27 cellular contexts compared by ENCODE assay signal in genomic region chr2:223396993-223397392, GRCh38.
DNase-seq lines count a peak whose midpoint lies in the region; ATAC-seq, FAIRE-seq and TF ChIP-seq lines count a peak whose summit lies in the region.
"Had no signal": no experiment of that assay in that cellular context is flagged by ENCODE, and none has a peak within 500 bp of the region (broad histone marks: within the 10 kb centered on the region; RNA-seq: fewer than 3 reads in every experiment).

No MANE protein-coding gene starts in this region.

- no peak for DNase-seq in HepG2 (ENCODE audit: low spot score)
- DNase-seq in right lobe of liver: no peak
- peak; percentile 45 for DNase-seq in amniotic epithelial cell (ENCODE audit: low read depth)
- DNase-seq in fibroblast of mammary gland (ENCODE audit: low read depth): peak; percentile 24
- DNase-seq in colonic mucosa: no peak
- no peak for DNase-seq in activated naive CD8-positive, alpha-beta T cell treated with anti-CD3 and anti-CD28 coated beads, Interleukin-2, amount 50 U/mL, for 24 hours
- no peak for DNase-seq in T-helper 1 cell
- DNase-seq: 8988T; CD4-positive, alpha-beta T cell; COR-L47; DMS53; H9; KG1; MM.1S; NCI-H1092 treated with DMSO at 0.1 percent for 48 hours; NCI-H1436 treated with DMSO at 0.1 percent for 48 hours; NCI-H187 treated with DMSO at 0.1 percent for 48 hours; NCI-H446; NCI-H524 treated with DMSO at 0.1 percent for 48 hours; NCI-H774; SIG-M5; SW 1271 had no signal

- H3K4me1 Mint-ChIP-seq in activated naive CD8-positive, alpha-beta T cell treated with anti-CD3 and anti-CD28 coated beads, Interleukin-2, amount 50 U/mL, for 24 hours: no peaks in the 10 kb centered on the region

- H3K4me1 ChIP-seq in HepG2 (ENCODE audit: insufficient read depth, low read length) (no peaks in the 10 kb centered on the region), right lobe of liver (no peaks in the 10 kb centered on the region), colonic mucosa (no peaks in the 10 kb centered on the region)
- H3K4me1 ChIP-seq: BLaER1 had no signal

- TF ChIP-seq EP300 in HepG2 (IDR thresholded peaks at IDR 0.05; ENCODE audit: low read depth in 2 of 2, low read length in 2 of 2) (no peak), HepG2 (CRISPR knock-in tag; IDR thresholded peaks at IDR 0.05; ENCODE audit: borderline replicate concordance) (no peak)

- CTCF ChIA-PET in HepG2 (lab: Yijun Ruan, JAX; ENCODE audit: low intra/inter-chr PET ratio, low total read pairs): no interaction called here

- in situ Hi-C loops in HepG2 (cut with HindIII; ENCODE audit: extremely low pct_ligation_motif_present, low pct_unique_long_range_greater_than_20kb): no loop called here

- H3K79me2 ChIP-seq in HepG2 (ENCODE audit: insufficient read depth, low read length): no peaks in the 10 kb centered on the region

- H3K27ac Mint-ChIP-seq in activated naive CD8-positive, alpha-beta T cell treated with anti-CD3 and anti-CD28 coated beads, Interleukin-2, amount 50 U/mL, for 24 hours: no peak overlapping the region
- H3K27ac Mint-ChIP-seq: CD4-positive, alpha-beta T cell; H9 had no signal

- POLR2A ChIA-PET in HepG2 (lab: Yijun Ruan, JAX): no interaction called here

- H3K4me2 ChIP-seq in HepG2 (ENCODE audit: low read depth, low read length): no peak overlapping the region
- H3K4me2 ChIP-seq: BLaER1 had no signal

- TF ChIP-seq POLR2A in HepG2 (IDR thresholded peaks at IDR 0.05; ENCODE audit: insufficient read depth in 1 of 2, low read depth in 2 of 2, low read length in 2 of 2) (no peak), right lobe of liver (IDR thresholded peaks at IDR 0.05) (no peak)

- no peak overlapping the region for H3K4me3 ChIP-seq in HepG2 (replicated peaks in 1 of 3; ENCODE audit: insufficient read depth in 1 of 3, low read depth in 2 of 3, low read length in 3 of 3)
- H3K4me3 ChIP-seq in right lobe of liver: no peak overlapping the region
- no peak overlapping the region for H3K4me3 ChIP-seq in fibroblast of mammary gland (ENCODE audit: control insufficient read depth, low read depth, low read length)
- H3K4me3 ChIP-seq in colonic mucosa: no peak overlapping the region
- H3K4me3 ChIP-seq: BLaER1, SK-N-MC had no signal

- no peaks in the 10 kb centered on the region for H4K20me1 ChIP-seq in HepG2 (ENCODE audit: insufficient read depth, low read length)
- H4K20me1 ChIP-seq: BLaER1 had no signal

- WGBS in HepG2 (ENCODE audit: low lambda C conversion rate): 51% methylated on average over 2 of the region's 2 CpGs
- 63% methylated on average over 2 of the region's 2 CpGs for WGBS in right lobe of liver (ENCODE audit: insufficient coverage, low coverage, low lambda C conversion rate, missing lambda C conversion rate)

- ATAC-seq in HepG2 (no peak), right lobe of liver (no peak), HG02588 (IDR thresholded peaks at IDR 0.05; ENCODE audit: unreplicated experiment) (no peak)
- ATAC-seq in activated naive CD8-positive, alpha-beta T cell treated with anti-CD3 and anti-CD28 coated beads, Interleukin-2, amount 50 U/mL, for 24 hours: no peak

- H3K27ac ChIP-seq in HepG2 (ENCODE audit: extremely low read length, insufficient read depth, low read length): no peak overlapping the region
- H3K27ac ChIP-seq in right lobe of liver: no peak overlapping the region
- H3K27ac ChIP-seq in colonic mucosa: no peak overlapping the region
- H3K27ac ChIP-seq: BLaER1, HL-60, SK-N-MC had no signal

- no peaks in the 10 kb centered on the region for H3K36me3 Mint-ChIP-seq in activated naive CD8-positive, alpha-beta T cell treated with anti-CD3 and anti-CD28 coated beads, Interleukin-2, amount 50 U/mL, for 24 hours (ENCODE audit: low read depth)

- BruUV-seq in HepG2 (replicated peaks; lab: Mats Ljungman, UMichigan): no TSS peak

- no peaks in the 10 kb centered on the region for H3K36me3 ChIP-seq in HepG2 (replicated peaks in 1 of 2; ENCODE audit: control insufficient read depth in 1 of 2, insufficient read depth in 2 of 2, low read length in 2 of 2)
- H3K36me3 ChIP-seq in right lobe of liver: no peaks in the 10 kb centered on the region
- H3K36me3 ChIP-seq in colonic mucosa: no peaks in the 10 kb centered on the region
- H3K36me3 ChIP-seq: BLaER1 had no signal

- no peak for TF ChIP-seq CTCF in HepG2 (CRISPR knock-in tag; IDR thresholded peaks at IDR 0.05)
- no peak for TF ChIP-seq CTCF in right lobe of liver (IDR thresholded peaks at IDR 0.05)
- TF ChIP-seq CTCF in fibroblast of mammary gland (conservative IDR thresholded peaks at IDR 0.05; ENCODE audit: control insufficient read depth, insufficient read depth, low read depth, low read length): no peak
- TF ChIP-seq CTCF in colonic mucosa (IDR thresholded peaks at IDR 0.05): no peak

- no peak overlapping the region for H2AFZ ChIP-seq in HepG2 (ENCODE audit: low read length)

- no peak for TF ChIP-seq RAD21 in HepG2 (CRISPR knock-in tag; IDR thresholded peaks at IDR 0.05)

- no peaks in the 10 kb centered on the region for H3K27me3 Mint-ChIP-seq in activated naive CD8-positive, alpha-beta T cell treated with anti-CD3 and anti-CD28 coated beads, Interleukin-2, amount 50 U/mL, for 24 hours
- H3K27me3 Mint-ChIP-seq: CD4-positive, alpha-beta T cell had no signal

- FAIRE-seq in HepG2 (lab: Jason Lieb, UNC): no peak
- FAIRE-seq: GM18507 had no signal

- H3K27me3 ChIP-seq in HepG2 (ENCODE audit: control insufficient read depth in 1 of 2, insufficient read depth in 2 of 2, low read length in 2 of 2) (no peaks in the 10 kb centered on the region), right lobe of liver (no peaks in the 10 kb centered on the region), colonic mucosa (no peaks in the 10 kb centered on the region)
- H3K27me3 ChIP-seq: BLaER1 had no signal

- H3K4me3 Mint-ChIP-seq in activated naive CD8-positive, alpha-beta T cell treated with anti-CD3 and anti-CD28 coated beads, Interleukin-2, amount 50 U/mL, for 24 hours: no peak overlapping the region
- H3K4me3 Mint-ChIP-seq: CD4-positive, alpha-beta T cell; H9 had no signal

- no peak overlapping the region for H3K9ac ChIP-seq in HepG2 (ENCODE audit: insufficient read depth, low read depth, low read length)
- H3K9ac ChIP-seq in colonic mucosa (ENCODE audit: low read depth in 2 of 2, low read length in 2 of 2): no peak overlapping the region
- H3K9ac ChIP-seq: BLaER1 had no signal

- intact Hi-C loops in HepG2 (cut with micrococcal nuclease; ENCODE audit: unreplicated experiment): no loop called here
- intact Hi-C loops in right lobe of liver (cut with DNase I): no loop called here
- intact Hi-C loops in colonic mucosa (cut with DNase I): no loop called here

- H3K9me3 ChIP-seq in HepG2 (ENCODE audit: low read length) (peaks cover 22% of the 10 kb centered on the region), right lobe of liver (no peaks in the 10 kb centered on the region), colonic mucosa (no peaks in the 10 kb centered on the region)
- H3K9me3 ChIP-seq: BLaER1 had no signal

- H3K9me3 Mint-ChIP-seq in activated naive CD8-positive, alpha-beta T cell treated with anti-CD3 and anti-CD28 coated beads, Interleukin-2, amount 50 U/mL, for 24 hours: peaks cover 4% of the 10 kb centered on the region

TF ChIP-seq in HepG2, 621 proteins besides CTCF, POLR2A, EP300 and RAD21:
- TF ChIP-seq CEBPB (IDR thresholded peaks at IDR 0.05; ENCODE audit: borderline replicate concordance, low read depth, low read length): peak; percentile 86; the same call in 1 of the 2 replicates
- TF ChIP-seq, protein P1, sequence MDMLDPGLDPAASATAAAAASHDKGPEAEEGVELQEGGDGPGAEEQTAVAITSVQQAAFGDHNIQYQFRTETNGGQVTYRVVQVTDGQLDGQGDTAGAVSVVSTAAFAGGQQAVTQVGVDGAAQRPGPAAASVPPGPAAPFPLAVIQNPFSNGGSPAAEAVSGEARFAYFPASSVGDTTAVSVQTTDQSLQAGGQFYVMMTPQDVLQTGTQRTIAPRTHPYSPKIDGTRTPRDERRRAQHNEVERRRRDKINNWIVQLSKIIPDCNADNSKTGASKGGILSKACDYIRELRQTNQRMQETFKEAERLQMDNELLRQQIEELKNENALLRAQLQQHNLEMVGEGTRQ (IDR thresholded peaks at IDR 0.05; ENCODE audit: low read depth, low read length): no peak
- TF ChIP-seq, protein P1 (CRISPR knock-in tag; IDR thresholded peaks at IDR 0.05; ENCODE audit: borderline replicate concordance): no peak

Comparison
In these comparisons a context has a peak if more than half of its experiments do, and no peak if none do; other contexts are left out.
1. DNase-seq: peak in amniotic epithelial cell (single experiment) and fibroblast of mammary gland (single experiment); none in HepG2 (single experiment), right lobe of liver (0 of 3), colonic mucosa (single experiment), activated naive CD8-positive, alpha-beta T cell treated with anti-CD3 and anti-CD28 coated beads, Interleukin-2, amount 50 U/mL, for 24 hours (single experiment) and T-helper 1 cell (0 of 5).